Comparison of ENCODE assay signal across 8 cellular contexts in the genomic region with DNA sequence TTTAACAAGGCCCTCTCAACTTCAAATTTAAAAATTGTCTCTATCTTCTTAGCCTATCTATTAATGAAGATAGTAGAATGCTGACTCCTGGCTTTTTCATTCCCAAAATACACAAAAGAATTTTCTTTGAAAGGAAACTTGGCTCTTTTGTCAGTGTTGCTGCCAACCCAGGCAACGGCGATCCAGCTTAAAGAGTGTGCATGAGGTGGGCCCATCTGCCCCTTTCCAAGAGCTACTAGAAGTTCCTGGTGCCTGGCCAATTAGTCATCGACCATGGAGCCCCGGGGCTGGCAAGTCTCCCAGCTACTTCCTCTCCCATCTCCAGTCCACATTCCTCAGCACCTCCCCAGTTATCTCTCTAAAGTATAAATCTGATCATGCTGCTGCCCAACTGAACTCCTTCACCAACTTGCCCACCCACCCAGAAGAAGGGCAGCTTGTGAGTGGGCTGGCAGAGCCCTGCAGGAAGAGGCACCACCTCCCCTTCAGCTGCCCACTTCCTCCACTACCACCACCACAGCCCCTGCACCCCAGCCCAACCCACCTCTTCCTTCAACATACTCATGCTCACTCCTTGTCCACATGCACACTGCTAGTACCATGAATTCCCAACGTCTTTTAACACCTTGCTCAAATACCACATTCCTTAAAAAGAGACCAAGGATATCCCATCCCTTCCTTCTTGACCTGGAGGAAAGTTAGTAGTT.
DNase-seq lines count a peak whose midpoint lies in the region; ATAC-seq, FAIRE-seq and TF ChIP-seq lines count a peak whose summit lies in the region.

No MANE protein-coding gene starts in this region.

- no peak for TF ChIP-seq EP300 in GM12878 (IDR thresholded peaks at IDR 0.05; ENCODE audit: borderline replicate concordance in 1 of 2, control insufficient read depth in 1 of 2, low read depth in 2 of 2, low read length in 2 of 2)

- POLR2A ChIA-PET in GM12878 (lab: Charles Lee), result interaction anchor here (0.5 kb wide), 2 partner anchors 34 to 84 kb away, joined by 3 to 7 read pairs; no protein-coding TSS in a partner anchor

- TF ChIP-seq CTCF in AG10803 (conservative IDR thresholded peaks at IDR 0.05; ENCODE audit: low read length), result no peak
- no peak for TF ChIP-seq CTCF in GM12878 (IDR thresholded peaks at IDR 0.05 in 2 of 3, conservative IDR thresholded peaks at IDR 0.05 in 1 of 3; ENCODE audit: control insufficient read depth in 2 of 3, extremely low read depth in 1 of 3, insufficient read depth in 1 of 3, low read depth in 3 of 3, low read length in 3 of 3)
- no peak for TF ChIP-seq CTCF in right lobe of liver (IDR thresholded peaks at IDR 0.05)

- intact Hi-C loops in GM12878 (cut with micrococcal nuclease; ENCODE audit: unreplicated experiment) (no loop called here), right lobe of liver (cut with DNase I) (no loop called here)

- no TSS peak for BruUV-seq in GM12878 (replicated peaks; lab: Mats Ljungman, UMichigan)

- TF ChIP-seq RAD21 in GM12878 (IDR thresholded peaks at IDR 0.05; ENCODE audit: insufficient read depth, low read depth, low read length), result no peak

- H3K36me3 ChIP-seq in GM12878 (ENCODE audit: control insufficient read depth in 2 of 2, insufficient read depth in 2 of 2, low read length in 1 of 2) (peaks cover 0 to 4% of the 10 kb centered on the region in 2 experiments; a peak in 2 of 4 replicates), right lobe of liver (no peaks in the 10 kb centered on the region)

- H3K27me3 ChIP-seq in GM12878 (replicated peaks in 1 of 2; ENCODE audit: control insufficient read depth in 2 of 2, insufficient read depth in 2 of 2, low read length in 1 of 2) (no peaks in the 10 kb centered on the region), right lobe of liver (no peaks in the 10 kb centered on the region)

- SMC1A ChIA-PET in GM12878 (lab: Charles Lee; ENCODE audit: uncharacterized antibody, unreplicated experiment), result interaction anchor here (0.9 to 1.3 kb wide), 2 partner anchors 18 to 27 kb away, joined by 3 to 6 read pairs; no protein-coding TSS in a partner anchor

- FAIRE-seq in GM12878 (lab: Jason Lieb, UNC), result no peak

- ATAC-seq in GM12878, result 0 out of 3 replicates have a peak, but pooled peaks have one; percentile 9
- peak; percentile 50 to 73 (median 64) for ATAC-seq in right lobe of liver
- ATAC-seq in GM21576 (IDR thresholded peaks at IDR 0.05; ENCODE audit: unreplicated experiment), result no peak

- H3K79me2 ChIP-seq in GM12878 (ENCODE audit: control insufficient read depth, insufficient read depth, low read length), result peaks cover 7% of the 10 kb centered on the region

- H3K4me2 ChIP-seq in GM12878 (ENCODE audit: control insufficient read depth, insufficient read depth), result no peak overlapping the region

- H4K20me1 ChIP-seq in GM12878 (ENCODE audit: control insufficient read depth, insufficient read depth), result no peaks in the 10 kb centered on the region; the same call in 1 of the 2 replicates

- no peak overlapping the region for H2AFZ ChIP-seq in GM12878 (ENCODE audit: control insufficient read depth, low read depth, low read length)

- H3K4me3 ChIP-seq in AG10803 (ENCODE audit: low read length), result no peak overlapping the region
- H3K4me3 ChIP-seq in GM12878, result no peak overlapping the region
- H3K4me3 ChIP-seq in right lobe of liver, result no peak overlapping the region

- RAD21 ChIA-PET in GM12878 (lab: Charles Lee; ENCODE audit: unreplicated experiment), result no interaction called here

- H3K9me3 ChIP-seq in GM12878 (replicated peaks; ENCODE audit: control insufficient read depth, insufficient read depth, low read length) (no peaks in the 10 kb centered on the region), right lobe of liver (no peaks in the 10 kb centered on the region)

- no peaks in the 10 kb centered on the region for H3K4me1 ChIP-seq in GM12878 (ENCODE audit: control insufficient read depth, insufficient read depth, low read length)
- peaks cover 0 to 10% (median 0%) of the 10 kb centered on the region in 4 donors for H3K4me1 ChIP-seq in right lobe of liver

- in situ Hi-C loops in GM12878 (cut with MboI), result no loop called here

- no peak overlapping the region for H3K27ac ChIP-seq in GM12878 (ENCODE audit: control insufficient read depth, insufficient read depth)
- no peak overlapping the region for H3K27ac ChIP-seq in right lobe of liver

- DNase-seq in AG10803 (ENCODE audit: low read depth) (peak; percentile 95), HT-29 (ENCODE audit: low spot score) (peak; percentile 97), GM12878 (ENCODE audit: low read depth, low spot score) (no peak), right lobe of liver (peak in 2 of 3 donors; percentile 50 to 54), SHP77 treated with DMSO at 0.1 percent for 48 hours (lab: John Stamatoyannopoulos, UW) (no peak), NCI-H774 (lab: John Stamatoyannopoulos, UW) (no peak)
- DNase-seq in activated effector memory CD4-positive, alpha-beta T cell treated with anti-CD3 and anti-CD28 coated beads, Interleukin-2, amount 50 U/mL, for 16 hours, result no peak

- TF ChIP-seq POLR2A in GM12878 (IDR thresholded peaks at IDR 0.05; ENCODE audit: low read depth, low read length) (no peak), right lobe of liver (IDR thresholded peaks at IDR 0.05) (no peak)

- CTCF ChIA-PET in GM12878 (lab: Yijun Ruan, JAX), result no interaction called here

- WGBS in GM12878 (ENCODE audit: insufficient coverage, insufficient replicate concordance, low lambda C conversion rate, missing lambda C conversion rate), result 47% methylated on average over 5 of the region's 5 CpGs
- WGBS in right lobe of liver (ENCODE audit: insufficient coverage, low coverage, low lambda C conversion rate, missing lambda C conversion rate), result 19% methylated on average over 5 of the region's 5 CpGs

- H3K9ac ChIP-seq in GM12878 (ENCODE audit: control insufficient read depth, insufficient read depth, low read length), result no peak overlapping the region

TF ChIP-seq in GM12878, 131 proteins besides CTCF, POLR2A, EP300 and RAD21 (continues in another document):
- TF ChIP-seq, protein P1, sequence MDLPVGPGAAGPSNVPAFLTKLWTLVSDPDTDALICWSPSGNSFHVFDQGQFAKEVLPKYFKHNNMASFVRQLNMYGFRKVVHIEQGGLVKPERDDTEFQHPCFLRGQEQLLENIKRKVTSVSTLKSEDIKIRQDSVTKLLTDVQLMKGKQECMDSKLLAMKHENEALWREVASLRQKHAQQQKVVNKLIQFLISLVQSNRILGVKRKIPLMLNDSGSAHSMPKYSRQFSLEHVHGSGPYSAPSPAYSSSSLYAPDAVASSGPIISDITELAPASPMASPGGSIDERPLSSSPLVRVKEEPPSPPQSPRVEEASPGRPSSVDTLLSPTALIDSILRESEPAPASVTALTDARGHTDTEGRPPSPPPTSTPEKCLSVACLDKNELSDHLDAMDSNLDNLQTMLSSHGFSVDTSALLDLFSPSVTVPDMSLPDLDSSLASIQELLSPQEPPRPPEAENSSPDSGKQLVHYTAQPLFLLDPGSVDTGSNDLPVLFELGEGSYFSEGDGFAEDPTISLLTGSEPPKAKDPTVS (IDR thresholded peaks at IDR 0.05; ENCODE audit: low read depth, low read length), result no peak
- TF ChIP-seq RB1 (IDR thresholded peaks at IDR 0.05; ENCODE audit: borderline replicate concordance), result no peak
- TF ChIP-seq SMAD1 (IDR thresholded peaks at IDR 0.05; ENCODE audit: low read depth, partially characterized antibody), result no peak
- TF ChIP-seq, protein P2, sequence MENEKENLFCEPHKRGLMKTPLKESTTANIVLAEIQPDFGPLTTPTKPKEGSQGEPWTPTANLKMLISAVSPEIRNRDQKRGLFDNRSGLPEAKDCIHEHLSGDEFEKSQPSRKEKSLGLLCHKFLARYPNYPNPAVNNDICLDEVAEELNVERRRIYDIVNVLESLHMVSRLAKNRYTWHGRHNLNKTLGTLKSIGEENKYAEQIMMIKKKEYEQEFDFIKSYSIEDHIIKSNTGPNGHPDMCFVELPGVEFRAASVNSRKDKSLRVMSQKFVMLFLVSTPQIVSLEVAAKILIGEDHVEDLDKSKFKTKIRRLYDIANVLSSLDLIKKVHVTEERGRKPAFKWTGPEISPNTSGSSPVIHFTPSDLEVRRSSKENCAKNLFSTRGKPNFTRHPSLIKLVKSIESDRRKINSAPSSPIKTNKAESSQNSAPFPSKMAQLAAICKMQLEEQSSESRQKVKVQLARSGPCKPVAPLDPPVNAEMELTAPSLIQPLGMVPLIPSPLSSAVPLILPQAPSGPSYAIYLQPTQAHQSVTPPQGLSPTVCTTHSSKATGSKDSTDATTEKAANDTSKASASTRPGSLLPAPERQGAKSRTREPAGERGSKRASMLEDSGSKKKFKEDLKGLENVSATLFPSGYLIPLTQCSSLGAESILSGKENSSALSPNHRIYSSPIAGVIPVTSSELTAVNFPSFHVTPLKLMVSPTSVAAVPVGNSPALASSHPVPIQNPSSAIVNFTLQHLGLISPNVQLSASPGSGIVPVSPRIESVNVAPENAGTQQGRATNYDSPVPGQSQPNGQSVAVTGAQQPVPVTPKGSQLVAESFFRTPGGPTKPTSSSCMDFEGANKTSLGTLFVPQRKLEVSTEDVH (IDR thresholded peaks at IDR 0.05; ENCODE audit: low read depth, partially characterized antibody), result no peak
- TF ChIP-seq NR2F1 (conservative IDR thresholded peaks at IDR 0.05), result no peak
- TF ChIP-seq RAD51 (IDR thresholded peaks at IDR 0.05), result no peak
- TF ChIP-seq SUZ12 (IDR thresholded peaks at IDR 0.05; ENCODE audit: unreplicated experiment), result no peak
- no peak for TF ChIP-seq CHD4 (IDR thresholded peaks at IDR 0.05)
- no peak for TF ChIP-seq E2F4 (IDR thresholded peaks at IDR 0.05; ENCODE audit: low read depth, low read length)
- TF ChIP-seq SMC3 (IDR thresholded peaks at IDR 0.05; ENCODE audit: borderline replicate concordance, low read length), result no peak
- TF ChIP-seq IRF3 (IDR thresholded peaks at IDR 0.05), result no peak
- TF ChIP-seq IKZF2 (IDR thresholded peaks at IDR 0.05), result no peak

Comparison
In these comparisons a context has a peak if more than half of its experiments do, and no peak if none do; other contexts are left out.
1. DNase-seq: peak in AG10803 (single experiment), HT-29 (single experiment) and right lobe of liver (2 of 3); none in GM12878 (single experiment), activated effector memory CD4-positive, alpha-beta T cell treated with anti-CD3 and anti-CD28 coated beads, Interleukin-2, amount 50 U/mL, for 16 hours (single experiment), SHP77 treated with DMSO at 0.1 percent for 48 hours (single experiment) and NCI-H774 (single experiment).